10 cellular contexts compared by ENCODE assay signal in the genomic region with DNA sequence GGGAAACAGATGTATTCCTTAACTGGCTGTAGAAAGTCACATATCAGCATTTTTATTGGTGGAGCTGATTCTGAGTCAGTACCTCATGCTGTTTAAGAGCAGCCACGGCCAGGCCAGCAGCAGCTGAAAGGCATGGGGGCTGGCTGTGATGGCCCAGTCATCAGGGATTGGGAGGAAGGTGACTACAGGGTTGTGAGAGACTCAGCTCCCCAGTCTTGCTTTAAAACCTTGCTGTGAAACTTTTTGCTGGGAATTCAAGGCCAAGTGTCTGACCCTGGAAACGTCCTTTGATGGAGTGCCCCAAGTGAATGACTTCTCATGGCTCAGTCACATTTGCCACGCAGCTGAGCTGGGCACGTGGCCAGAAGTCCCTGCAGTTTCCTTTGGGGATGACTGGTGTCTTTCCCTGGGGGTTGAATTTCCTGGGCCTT. TPM values are rescaled to one million over a fixed set of nuclear protein-coding genes. Genes with fewer than 3 reads are reported as not detected.
DNase-seq lines count a peak whose midpoint lies in the region; ATAC-seq and TF ChIP-seq lines count a peak whose summit lies in the region.
"Had no signal": no experiment of that assay in that cellular context is flagged by ENCODE, and none has a peak within 500 bp of the region (broad histone marks: within the 10 kb centered on the region; RNA-seq: fewer than 3 reads in every experiment).

No MANE protein-coding gene starts in this region.

- H4K5ac ChIP-seq in H9 (ENCODE audit: insufficient read length, low read depth, low read length): no peak overlapping the region

- no peaks in the 10 kb centered on the region for H3K9me3 ChIP-seq in H9 (ENCODE audit: control insufficient read depth, low read depth, low read length)

- H2AK5ac ChIP-seq in H9 (ENCODE audit: insufficient read length, low read length): no peak overlapping the region

- no peak overlapping the region for H2BK15ac ChIP-seq in H9 (ENCODE audit: low read depth, low read length)

- H3T11ph ChIP-seq in H9 (ENCODE audit: low read length): no peak overlapping the region

- H3K79me2 ChIP-seq in H9 (ENCODE audit: insufficient read depth, low read length): no peaks in the 10 kb centered on the region
- H3K79me2 ChIP-seq: parathyroid adenoma had no signal

- H3K9me3 Mint-ChIP-seq in H9: peaks cover 6% of the 10 kb centered on the region in 2 experiments
- H3K9me3 Mint-ChIP-seq: activated CD4-positive, alpha-beta memory T cell treated with anti-CD3 and anti-CD28 coated beads, Interleukin-2, amount 10 ng/mL, durations not matched to agents 7 days and 5 days had no signal

- no peak overlapping the region for H4K91ac ChIP-seq in H9 (ENCODE audit: insufficient read length, low read depth, low read length)

- no peak overlapping the region for H4K8ac ChIP-seq in H9 (replicated peaks; ENCODE audit: insufficient read length, low read depth, low read length)

- H3K9ac ChIP-seq in H9 (ENCODE audit: extremely low read depth, insufficient read length, low read length): no peak overlapping the region
- H3K9ac ChIP-seq: parathyroid adenoma had no signal

- H2BK5ac ChIP-seq in H9 (ENCODE audit: insufficient read length, low read length): no peak overlapping the region

- H3K14ac ChIP-seq in H9 (ENCODE audit: insufficient read depth, low read length): no peak overlapping the region; the same call in 1 of the 2 replicates

- H3K27me3 ChIP-seq in H9 (ENCODE audit: insufficient read depth, low read length): no peaks in the 10 kb centered on the region

- no peak overlapping the region for H3K4ac ChIP-seq in H9 (ENCODE audit: low read depth, low read length)

- peaks cover 4% of the 10 kb centered on the region; the same call in 1 of the 2 replicates for H3K4me1 ChIP-seq in H9 (ENCODE audit: insufficient read depth, low read length)

- H3K56ac ChIP-seq in H9 (ENCODE audit: insufficient read length, low read depth, low read length): no peak overlapping the region

- no peak overlapping the region for H2BK20ac ChIP-seq in H9 (ENCODE audit: low read depth, low read length, poor library complexity, severe bottlenecking)

- peaks cover 22 to 41% of the 10 kb centered on the region in 2 experiments for H3K4me1 Mint-ChIP-seq in H9
- H3K4me1 Mint-ChIP-seq: activated CD4-positive, alpha-beta memory T cell treated with anti-CD3 and anti-CD28 coated beads, Interleukin-2, amount 10 ng/mL, durations not matched to agents 7 days and 5 days had no signal

- H2BK120ac ChIP-seq in H9 (ENCODE audit: low read depth, low read length, poor library complexity, severe bottlenecking): no peak overlapping the region

- no peak overlapping the region for H2BK12ac ChIP-seq in H9 (ENCODE audit: insufficient read length, low read depth, low read length)

- no peaks in the 10 kb centered on the region for H4K20me1 ChIP-seq in H9 (ENCODE audit: control insufficient read depth, insufficient read depth, insufficient read length)

- no peak overlapping the region for H3K18ac ChIP-seq in H9 (ENCODE audit: insufficient read length, low read depth, low read length)

- no peak overlapping the region for H3K27ac ChIP-seq in H9 (ENCODE audit: insufficient read length, low read depth, low read length)
- H3K27ac ChIP-seq: parathyroid adenoma had no signal

- H3K23ac ChIP-seq in H9 (ENCODE audit: insufficient read length, low read depth, low read length): no peak overlapping the region

- peak overlapping the region in 1 of 3 experiments; percentile 91; a peak in 3 of 7 replicates for H3K27ac Mint-ChIP-seq in H9
- H3K27ac Mint-ChIP-seq: activated CD4-positive, alpha-beta memory T cell treated with anti-CD3 and anti-CD28 coated beads, Interleukin-2, amount 10 ng/mL, durations not matched to agents 7 days and 5 days had no signal

- no peaks in the 10 kb centered on the region for H3K23me2 ChIP-seq in H9 (ENCODE audit: insufficient read length, low read depth, low read length, poor library complexity, severe bottlenecking)

- no peak for ATAC-seq in HG03520 (IDR thresholded peaks at IDR 0.05; ENCODE audit: unreplicated experiment)

- no peaks in the 10 kb centered on the region; the same call in 1 of the 2 replicates for H3K27me3 Mint-ChIP-seq in H9 (ENCODE audit: low read depth)

- H3K4me3 Mint-ChIP-seq in H9: no peak overlapping the region
- H3K4me3 Mint-ChIP-seq: activated CD4-positive, alpha-beta memory T cell treated with anti-CD3 and anti-CD28 coated beads, Interleukin-2, amount 10 ng/mL, durations not matched to agents 7 days and 5 days had no signal

- H3K4me2 ChIP-seq in H9 (ENCODE audit: insufficient read depth, insufficient read length, low read length): no peak overlapping the region

- WGBS in H9 (ENCODE audit: extremely low coverage, insufficient read length, low lambda C conversion rate): no CpG with 5 or more reads among the region's 4 CpGs

- no peak overlapping the region for H3K4me3 ChIP-seq in cardiac fibroblast (replicated peaks in 1 of 2; ENCODE audit: low read depth in 2 of 2, low read length in 2 of 2)

- H3K36me3 Mint-ChIP-seq in H9 (ENCODE audit: insufficient read depth in 1 of 3, low read depth in 3 of 3): peaks cover 19 to 39% (median 22%) of the 10 kb centered on the region in 3 experiments

- DNase-seq in COLO668 (lab: John Stamatoyannopoulos, UW; ENCODE audit: unreplicated experiment): peak; percentile 66
- peak; percentile 89 for DNase-seq in M059J (ENCODE audit: low read depth)
- DNase-seq in cardiac fibroblast (ENCODE audit: low read depth in 2 of 2): peak; percentile 34 to 84
- peak; percentile 77 for DNase-seq in myocyte (ENCODE audit: low read depth)
- no peak for DNase-seq in activated CD4-positive, alpha-beta T cell treated with anti-CD3 and anti-CD28 coated beads, Interleukin-2, amount 50 U/mL, for 1 hour
- no peak for DNase-seq in NCI-H187 treated with DMSO at 0.1 percent for 48 hours (lab: John Stamatoyannopoulos, UW)
- DNase-seq in H9: no peak
- DNase-seq: activated CD4-positive, alpha-beta memory T cell treated with anti-CD3 and anti-CD28 coated beads, Interleukin-2, amount 10 ng/mL, durations not matched to agents 7 days and 5 days had no signal

- no peak for TF ChIP-seq CTCF in cardiac fibroblast (IDR thresholded peaks at IDR 0.05; ENCODE audit: low read depth, low read length)
- no peak for TF ChIP-seq CTCF in H9 (conservative IDR thresholded peaks at IDR 0.05)

- H3K79me1 ChIP-seq in H9 (ENCODE audit: insufficient read depth, low read depth, low read length, poor library complexity, severe bottlenecking): no peaks in the 10 kb centered on the region

- no peak overlapping the region for H2AFZ ChIP-seq in H9 (ENCODE audit: low read length)
- H2AFZ ChIP-seq: parathyroid adenoma had no signal

RNA-seq across cellular contexts. Expression of gene RNF113B, which starts 39.1 kb away (rescaled TPM):
- not detected in 2 replicates for total RNA-seq in M059J (2014; rRNA removed; shearing (Covaris generic))
- not detected in 2 replicates for total RNA-seq in myocyte
- 0.08 TPM for polyA plus RNA-seq in myocyte (2012)
- not detected in 2 replicates for total RNA-seq in H9 (2021)
- total RNA-seq: activated CD4-positive, alpha-beta memory T cell treated with anti-CD3 and anti-CD28 coated beads, Interleukin-2, amount 10 ng/mL, durations not matched to agents 7 days and 5 days had no signal

Comparison
In these comparisons a context has a peak if more than half of its experiments do, and no peak if none do; other contexts are left out.
1. DNase-seq: peak in COLO668 (single experiment), M059J (single experiment), cardiac fibroblast (2 of 2) and myocyte (single experiment); none in activated CD4-positive, alpha-beta T cell treated with anti-CD3 and anti-CD28 coated beads, Interleukin-2, amount 50 U/mL, for 1 hour (single experiment), NCI-H187 treated with DMSO at 0.1 percent for 48 hours (single experiment) and H9 (single experiment).